Comparison of ENCODE assay signal across 1 cellular context in genomic region chr20:14992071-14992654, GRCh38.
TF ChIP-seq lines count a peak whose summit lies in the region.

No MANE protein-coding gene starts in this region.

TF ChIP-seq in HepG2, 621 proteins besides CTCF, POLR2A, EP300 and RAD21 (continued from another document and continues in another):
- TF ChIP-seq TFDP2 (CRISPR knock-in tag; IDR thresholded peaks at IDR 0.05) (no peak), PAX8 (CRISPR knock-in tag; IDR thresholded peaks at IDR 0.05; ENCODE audit: borderline replicate concordance) (no peak), HOXA5 (CRISPR knock-in tag; IDR thresholded peaks at IDR 0.05) (peak; percentile 62; the same call in 1 of the 2 replicates), ZFP90 (CRISPR knock-in tag; IDR thresholded peaks at IDR 0.05; ENCODE audit: borderline replicate concordance) (no peak), SNAI1 (CRISPR knock-in tag; IDR thresholded peaks at IDR 0.05; ENCODE audit: borderline replicate concordance) (no peak), CBX5 (CRISPR knock-in tag; IDR thresholded peaks at IDR 0.05; ENCODE audit: borderline replicate concordance) (no peak), MAX (IDR thresholded peaks at IDR 0.05) (no peak), ATF7-NPFF (CRISPR knock-in tag; IDR thresholded peaks at IDR 0.05; ENCODE audit: low read depth) (no peak), ZNF816 (CRISPR knock-in tag; IDR thresholded peaks at IDR 0.05; ENCODE audit: borderline replicate concordance) (peak; percentile 77; the same call in 1 of the 2 replicates), REXO4 (CRISPR knock-in tag; IDR thresholded peaks at IDR 0.05; ENCODE audit: borderline replicate concordance) (no peak), PLSCR1 (CRISPR knock-in tag; IDR thresholded peaks at IDR 0.05; ENCODE audit: borderline replicate concordance) (no peak), ZFP41 (CRISPR knock-in tag; IDR thresholded peaks at IDR 0.05; ENCODE audit: borderline replicate concordance) (no peak), ATAD3A (CRISPR knock-in tag; IDR thresholded peaks at IDR 0.05) (no peak), FOSL2 (CRISPR knock-in tag; IDR thresholded peaks at IDR 0.05) (no peak), KLF13 (CRISPR knock-in tag; IDR thresholded peaks at IDR 0.05) (no peak), ZNF253 (CRISPR knock-in tag; IDR thresholded peaks at IDR 0.05; ENCODE audit: borderline replicate concordance) (no peak), THAP11 (CRISPR knock-in tag; IDR thresholded peaks at IDR 0.05) (peak; percentile 57), ZNF841 (CRISPR knock-in tag; IDR thresholded peaks at IDR 0.05; ENCODE audit: borderline replicate concordance) (0 out of 2 replicates have a peak, but pooled peaks have one; percentile 21), ZNF563 (CRISPR knock-in tag; IDR thresholded peaks at IDR 0.05) (no peak), ZNF558 (CRISPR knock-in tag; IDR thresholded peaks at IDR 0.05; ENCODE audit: borderline replicate concordance) (no peak), FLYWCH1 (CRISPR knock-in tag; IDR thresholded peaks at IDR 0.05) (no peak), RAD51 (IDR thresholded peaks at IDR 0.05; ENCODE audit: borderline replicate concordance) (no peak), GLMP (CRISPR knock-in tag; IDR thresholded peaks at IDR 0.05; ENCODE audit: borderline replicate concordance) (no peak), ZNF850 (CRISPR knock-in tag; conservative IDR thresholded peaks at IDR 0.05) (no peak), HMG20B (CRISPR knock-in tag; conservative IDR thresholded peaks at IDR 0.05) (no peak), FOXJ3 (CRISPR knock-in tag; IDR thresholded peaks at IDR 0.05; ENCODE audit: borderline replicate concordance) (peak; percentile 15; the same call in 1 of the 2 replicates), ZFAT (CRISPR knock-in tag; conservative IDR thresholded peaks at IDR 0.05) (no peak), ZNF775 (CRISPR knock-in tag; IDR thresholded peaks at IDR 0.05; ENCODE audit: borderline replicate concordance) (no peak), KDM5A (IDR thresholded peaks at IDR 0.05; ENCODE audit: borderline replicate concordance, low read length) (no peak), NFATC3 (CRISPR knock-in tag; IDR thresholded peaks at IDR 0.05) (no peak), FOXP1 (IDR thresholded peaks at IDR 0.05) (no peak), FOXP1 (CRISPR knock-in tag; IDR thresholded peaks at IDR 0.05) (peak; percentile 80), ZSCAN22 (CRISPR knock-in tag; IDR thresholded peaks at IDR 0.05) (no peak), AHDC1 (CRISPR knock-in tag; IDR thresholded peaks at IDR 0.05; ENCODE audit: borderline replicate concordance) (peak; percentile 63; the same call in 1 of the 2 replicates), MTA3 (CRISPR knock-in tag; IDR thresholded peaks at IDR 0.05) (no peak), MLX (CRISPR knock-in tag; IDR thresholded peaks at IDR 0.05) (no peak), ATRX (CRISPR knock-in tag; IDR thresholded peaks at IDR 0.05; ENCODE audit: borderline replicate concordance) (no peak), NFYB (CRISPR knock-in tag; IDR thresholded peaks at IDR 0.05) (no peak), NFRKB (IDR thresholded peaks at IDR 0.05) (no peak), SMC3 (IDR thresholded peaks at IDR 0.05; ENCODE audit: low read length) (peak; percentile 44; the same call in 1 of the 2 replicates), GPN1 (CRISPR knock-in tag; IDR thresholded peaks at IDR 0.05; ENCODE audit: borderline replicate concordance) (no peak), KLF6 (CRISPR knock-in tag; IDR thresholded peaks at IDR 0.05) (no peak), TCF7L2 (IDR thresholded peaks at IDR 0.05; ENCODE audit: low read depth, low read length) (no peak), TBP (CRISPR knock-in tag; IDR thresholded peaks at IDR 0.05) (no peak), CREBL2 (CRISPR knock-in tag; IDR thresholded peaks at IDR 0.05; ENCODE audit: borderline replicate concordance) (no peak), UBTF (CRISPR knock-in tag; IDR thresholded peaks at IDR 0.05) (no peak), ZNF263 (CRISPR knock-in tag; IDR thresholded peaks at IDR 0.05) (no peak), TCF7 (IDR thresholded peaks at IDR 0.05; ENCODE audit: low read depth) (peak; percentile 28; the same call in 1 of the 2 replicates), ZNF678 (CRISPR knock-in tag; IDR thresholded peaks at IDR 0.05) (no peak), THRA (CRISPR knock-in tag; IDR thresholded peaks at IDR 0.05; ENCODE audit: borderline replicate concordance) (no peak), ZNF574 (CRISPR knock-in tag; IDR thresholded peaks at IDR 0.05) (no peak), E2F1 (CRISPR knock-in tag; IDR thresholded peaks at IDR 0.05) (no peak), SRSF9 (IDR thresholded peaks at IDR 0.05; ENCODE audit: borderline replicate concordance, insufficient read depth, low read depth, low read length, poor library complexity, severe bottlenecking) (no peak)
